In the genomic region with DNA sequence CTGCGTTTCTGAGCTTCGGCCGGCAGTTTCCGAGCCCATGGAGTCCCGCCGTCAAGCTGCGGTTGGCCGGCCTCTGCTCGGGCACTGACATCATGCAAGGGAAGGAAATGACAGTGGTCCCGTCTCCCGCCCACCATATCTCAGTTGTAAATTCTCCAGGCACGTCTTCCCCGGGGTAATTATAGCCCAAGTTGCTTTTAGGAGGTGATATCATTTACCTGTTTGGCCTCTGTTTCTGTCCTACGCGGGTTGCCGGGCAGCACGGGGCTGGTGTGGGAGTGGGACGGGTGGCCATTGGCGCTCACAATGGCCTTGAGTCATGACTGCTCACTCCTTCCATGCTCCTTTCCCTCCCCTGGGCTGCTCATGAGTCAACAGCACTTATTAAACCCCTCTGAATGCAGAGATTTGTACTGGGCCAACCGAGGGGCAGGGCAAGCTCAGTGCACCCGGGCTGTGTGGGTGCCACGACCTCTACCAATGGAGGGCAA, we compare ENCODE assay signal across 12 cellular contexts. TPM values are rescaled to one million over a fixed set of nuclear protein-coding genes. Genes with fewer than 3 reads are reported as not detected.
A peak's percentile ranks its signal among the peaks of the same experiment; 100 is the strongest.
DNase-seq lines count a peak whose midpoint lies in the region; ATAC-seq, FAIRE-seq and TF ChIP-seq lines count a peak whose summit lies in the region.
"Had no signal": no experiment of that assay in that cellular context is flagged by ENCODE, and none has a peak within 500 bp of the region (broad histone marks: within the 10 kb centered on the region; RNA-seq: fewer than 3 reads in every experiment).

No MANE protein-coding gene starts in this region.

- H3K36me3 ChIP-seq in H7 (replicated peaks; ENCODE audit: control insufficient read depth, insufficient read depth, low read length) (no peaks in the 10 kb centered on the region), brain microvascular endothelial cell (replicated peaks) (no peaks in the 10 kb centered on the region), HepG2 (replicated peaks in 1 of 2; ENCODE audit: control insufficient read depth in 1 of 2, insufficient read depth in 2 of 2, low read length in 2 of 2) (no peaks in the 10 kb centered on the region)
- H3K36me3 ChIP-seq: esophagus muscularis mucosa had no signal

- ATAC-seq in HepG2 (no peak), omental fat pad (ENCODE audit: low FRiP score) (no peak), HG03196 (IDR thresholded peaks at IDR 0.05; ENCODE audit: unreplicated experiment) (no peak)
- ATAC-seq: T-helper 17 cell had no signal

- CTCF ChIA-PET in HepG2 (lab: Yijun Ruan, JAX; ENCODE audit: low intra/inter-chr PET ratio, low total read pairs), result no interaction called here

- TF ChIP-seq CTCF in brain microvascular endothelial cell (IDR thresholded peaks at IDR 0.05; ENCODE audit: low read depth, low read length, missing control alignments) (no peak), HepG2 (CRISPR knock-in tag; IDR thresholded peaks at IDR 0.05) (no peak), omental fat pad (IDR thresholded peaks at IDR 0.05) (no peak)

- no peak overlapping the region for H2AFZ ChIP-seq in HepG2 (ENCODE audit: low read length)

- no peak overlapping the region for H3K27ac ChIP-seq in brain microvascular endothelial cell
- no peak overlapping the region for H3K27ac ChIP-seq in HepG2 (ENCODE audit: extremely low read length, insufficient read depth, low read length)
- H3K27ac ChIP-seq: esophagus muscularis mucosa had no signal

- in situ Hi-C loops in brain microvascular endothelial cell (cut with HindIII; ENCODE audit: low pct_ligation_motif_present, low sequenced_read_pairs), result no loop called here
- in situ Hi-C loops in HepG2 (cut with HindIII; ENCODE audit: extremely low pct_ligation_motif_present, low pct_unique_long_range_greater_than_20kb), result no loop called here

- H3K4me3 ChIP-seq in H7 (ENCODE audit: insufficient read depth, low read depth, low read length) (no peak overlapping the region), brain microvascular endothelial cell (ENCODE audit: low read depth, low read length) (peak overlapping the region; percentile 31), HepG2 (replicated peaks in 1 of 3; ENCODE audit: insufficient read depth in 1 of 3, low read depth in 2 of 3, low read length in 3 of 3) (no peak overlapping the region)
- H3K4me3 ChIP-seq: esophagus muscularis mucosa had no signal

- no peaks in the 10 kb centered on the region for H3K9me3 ChIP-seq in HepG2 (ENCODE audit: low read length)
- H3K9me3 ChIP-seq: esophagus muscularis mucosa had no signal

- H3K9ac ChIP-seq in HepG2 (ENCODE audit: insufficient read depth, low read depth, low read length), result no peak overlapping the region

- intact Hi-C loops in HepG2 (cut with micrococcal nuclease; ENCODE audit: unreplicated experiment), result no loop called here

- H3K4me2 ChIP-seq in HepG2 (ENCODE audit: low read depth, low read length), result no peak overlapping the region

- H3K27me3 ChIP-seq in H7 (ENCODE audit: control insufficient read depth, insufficient read depth, low read length) (peaks cover 39% of the 10 kb centered on the region), brain microvascular endothelial cell (replicated peaks) (peaks cover 18% of the 10 kb centered on the region), HepG2 (ENCODE audit: control insufficient read depth in 1 of 2, insufficient read depth in 2 of 2, low read length in 2 of 2) (peaks cover 10 to 79% of the 10 kb centered on the region in 2 experiments)

- no peaks in the 10 kb centered on the region for H3K4me1 ChIP-seq in HepG2 (ENCODE audit: insufficient read depth, low read length)

- H3K79me2 ChIP-seq in HepG2 (ENCODE audit: insufficient read depth, low read length), result no peaks in the 10 kb centered on the region

- POLR2A ChIA-PET in HepG2 (lab: Yijun Ruan, JAX), result no interaction called here

- BruUV-seq in HepG2 (replicated peaks; lab: Mats Ljungman, UMichigan), result no TSS peak

- no peak for TF ChIP-seq RAD21 in HepG2 (CRISPR knock-in tag; IDR thresholded peaks at IDR 0.05)

- no peaks in the 10 kb centered on the region for H4K20me1 ChIP-seq in HepG2 (ENCODE audit: insufficient read depth, low read length)

- TF ChIP-seq EP300 in HepG2 (IDR thresholded peaks at IDR 0.05; ENCODE audit: low read depth in 2 of 2, low read length in 2 of 2) (no peak), HepG2 (CRISPR knock-in tag; IDR thresholded peaks at IDR 0.05; ENCODE audit: borderline replicate concordance) (no peak)

- FAIRE-seq in HepG2 (lab: Jason Lieb, UNC), result no peak

- 33% methylated on average over 18 of the region's 22 CpGs for WGBS in HepG2 (ENCODE audit: low lambda C conversion rate)

- no peak for TF ChIP-seq POLR2A in HepG2 (IDR thresholded peaks at IDR 0.05; ENCODE audit: insufficient read depth in 1 of 2, low read depth in 2 of 2, low read length in 2 of 2)

- DNase-seq in AG08396 (ENCODE audit: low spot score) (peak; percentile 54), H7 (peak; percentile 77), brain microvascular endothelial cell (peak; percentile 70), lung microvascular endothelial cell (ENCODE audit: low read depth in 2 of 2) (peak; percentile 61 to 87), HepG2 (ENCODE audit: low spot score) (no peak), omental fat pad (ENCODE audit: low spot score) (no peak)
- no peak for DNase-seq in stimulated activated CD4-positive, alpha-beta T cell treated with anti-CD3 and anti-CD28 coated beads, Interleukin-1b, Interleukin-23, amount 100 ng/mL, for 48 hours
- DNase-seq: GF-D8, KBM-7, T-helper 17 cell had no signal

TF ChIP-seq in HepG2, 621 proteins besides CTCF, POLR2A, EP300 and RAD21:
- TF ChIP-seq ZNF296 (CRISPR knock-in tag; conservative IDR thresholded peaks at IDR 0.05) (no peak), ZNF331 (CRISPR knock-in tag; IDR thresholded peaks at IDR 0.05) (no peak), ZNF737 (CRISPR knock-in tag; IDR thresholded peaks at IDR 0.05; ENCODE audit: borderline replicate concordance) (no peak), JARID2 (CRISPR knock-in tag; IDR thresholded peaks at IDR 0.05; ENCODE audit: insufficient replicate concordance) (no peak), ZNF260 (CRISPR knock-in tag; IDR thresholded peaks at IDR 0.05; ENCODE audit: borderline replicate concordance, low read depth) (no peak), SYNCRIP (IDR thresholded peaks at IDR 0.05; ENCODE audit: insufficient read depth, low read depth, low read length) (no peak), SMYD3 (CRISPR knock-in tag; IDR thresholded peaks at IDR 0.05) (no peak), WIZ (CRISPR knock-in tag; IDR thresholded peaks at IDR 0.05) (no peak), MBNL3 (CRISPR knock-in tag; conservative IDR thresholded peaks at IDR 0.05) (no peak), YEATS4 (CRISPR knock-in tag; IDR thresholded peaks at IDR 0.05; ENCODE audit: borderline replicate concordance) (no peak), ZNF614 (CRISPR knock-in tag; IDR thresholded peaks at IDR 0.05; ENCODE audit: borderline replicate concordance) (no peak)
- TF ChIP-seq, protein P1, sequence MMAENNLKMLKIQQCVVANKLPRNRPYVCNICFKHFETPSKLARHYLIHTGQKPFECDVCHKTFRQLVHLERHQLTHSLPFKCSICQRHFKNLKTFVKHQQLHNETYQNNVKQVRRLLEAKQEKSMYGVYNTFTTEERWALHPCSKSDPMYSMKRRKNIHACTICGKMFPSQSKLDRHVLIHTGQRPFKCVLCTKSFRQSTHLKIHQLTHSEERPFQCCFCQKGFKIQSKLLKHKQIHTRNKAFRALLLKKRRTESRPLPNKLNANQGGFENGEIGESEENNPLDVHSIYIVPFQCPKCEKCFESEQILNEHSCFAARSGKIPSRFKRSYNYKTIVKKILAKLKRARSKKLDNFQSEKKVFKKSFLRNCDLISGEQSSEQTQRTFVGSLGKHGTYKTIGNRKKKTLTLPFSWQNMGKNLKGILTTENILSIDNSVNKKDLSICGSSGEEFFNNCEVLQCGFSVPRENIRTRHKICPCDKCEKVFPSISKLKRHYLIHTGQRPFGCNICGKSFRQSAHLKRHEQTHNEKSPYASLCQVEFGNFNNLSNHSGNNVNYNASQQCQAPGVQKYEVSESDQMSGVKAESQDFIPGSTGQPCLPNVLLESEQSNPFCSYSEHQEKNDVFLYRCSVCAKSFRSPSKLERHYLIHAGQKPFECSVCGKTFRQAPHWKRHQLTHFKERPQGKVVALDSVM (CRISPR knock-in tag; IDR thresholded peaks at IDR 0.05), result no peak

RNA-seq across cellular contexts. Expression of gene ANO1, which starts 4.2 kb away (rescaled TPM):
- 1.1 and 2.3 TPM in 2 replicates for total RNA-seq in H7 (2014; rRNA removed; shearing (Covaris generic))
- total RNA-seq in lung microvascular endothelial cell, result 0.44 TPM in 1 of 2 replicates, not detected in the other
- not detected in 2 replicates for total RNA-seq in HepG2 (2016; rRNA removed; fragmentation: Illumina TruSeq; extraction: Trizol)
- not detected in 2 replicates for total RNA-seq in HepG2 (2016; cell fraction: cytosol; rRNA removed; fragmentation: Illumina TruSeq; extraction: Trizol; ENCODE audit: low read depth)
- total RNA-seq in HepG2 (2016; cell fraction: insoluble cytoplasmic fraction; rRNA removed; fragmentation: Illumina TruSeq; extraction: Trizol), result not detected in 2 replicates
- total RNA-seq in HepG2 (2016; cell fraction: membrane; rRNA removed; fragmentation: Illumina TruSeq; extraction: Trizol), result not detected in 2 replicates
- not detected in 2 replicates for total RNA-seq in HepG2 (2016; cell fraction: nucleus; rRNA removed; fragmentation: Illumina TruSeq; extraction: Trizol)
- polyA plus RNA-seq in HepG2 (2011; rRNA removed), result not detected in 2 replicates
- not detected in 2 replicates for polyA plus RNA-seq in HepG2 (2011; cell fraction: cytosol; rRNA removed)
- polyA plus RNA-seq in HepG2 (2011; cell fraction: nucleus; rRNA removed), result not detected in 2 replicates
- not detected in 2 replicates for polyA plus RNA-seq in HepG2 (2012)
- not detected in 2 replicates for polyA plus RNA-seq in HepG2 (2016; cell fraction: cytosol; fragmentation: Illumina TruSeq; extraction: Trizol; ENCODE audit: low read depth)
- not detected in 2 replicates for polyA plus RNA-seq in HepG2 (2016; cell fraction: insoluble cytoplasmic fraction; fragmentation: Illumina TruSeq; extraction: Trizol; ENCODE audit: low read depth)
- not detected in 2 replicates for polyA plus RNA-seq in HepG2 (2016; cell fraction: membrane; fragmentation: Illumina TruSeq; extraction: Trizol; ENCODE audit: low read depth)
- polyA plus RNA-seq in HepG2 (2016; cell fraction: nucleus; fragmentation: Illumina TruSeq; extraction: Trizol; ENCODE audit: insufficient read depth, low read depth), result not detected in 2 replicates
- 0.14 TPM in 1 of 2 replicates, not detected in the other for polyA minus RNA-seq in HepG2 (2011; rRNA and poly(A)+ RNA removed; ENCODE audit: low replicate concordance)
- not detected in 2 replicates for polyA minus RNA-seq in HepG2 (2011; cell fraction: cytosol; rRNA and poly(A)+ RNA removed)
- polyA minus RNA-seq in HepG2 (2011; cell fraction: nucleus; rRNA and poly(A)+ RNA removed), result not detected in 2 replicates
- 10 to 100 TPM in 1 of 4 donors, 1 to 10 TPM in 3; 1.7 to 13.9 (median 5.3) TPM for total RNA-seq in omental fat pad

Comparison
In these comparisons a context has a peak if more than half of its experiments do, and no peak if none do; other contexts are left out.
1. DNase-seq: peak in AG08396 (single experiment), H7 (single experiment), brain microvascular endothelial cell (single experiment) and lung microvascular endothelial cell (2 of 2); none in stimulated activated CD4-positive, alpha-beta T cell treated with anti-CD3 and anti-CD28 coated beads, Interleukin-1b, Interleukin-23, amount 100 ng/mL, for 48 hours (single experiment), HepG2 (single experiment) and omental fat pad (single experiment).